Comparison of ENCODE assay signal across 8 cellular contexts in genomic region chr4:109815151-109816081, GRCh38. TPM values are rescaled to one million over a fixed set of nuclear protein-coding genes. Genes with fewer than 3 reads are reported as not detected.
DNase-seq lines count a peak whose midpoint lies in the region; ATAC-seq and TF ChIP-seq lines count a peak whose summit lies in the region.

Gene GAR1, plus strand, starts transcription at chr4:109815762. Its CDS starts 403 bp downstream, at chr4:109816165.

- peak; percentile 92 for ATAC-seq in DND-41 (ENCODE audit: insufficient read depth, low read depth)
- peak; percentile 95 for ATAC-seq in naive thymus-derived CD4-positive, alpha-beta T cell
- peak; percentile 97 to 99 for ATAC-seq in stimulated activated naive B cell treated with anti-CD40 and anti-IgM and Interleukin-4, amounts not matched to agents 10 μg/mL and 1 μg/mL and 100 μg/mL, for 72 hours (replicated peaks)

- peaks cover 52% of the 10 kb centered on the region for H3K4me1 Mint-ChIP-seq in activated T-helper 1 cell treated with anti-CD3 and anti-CD28 coated beads, Interleukin-12 subunit alpha, Interleukin-12 subunit beta, Interleukin-2, Interleukin-4 antibody, amounts not matched to agents 30 ng/mL and 10 ng/mL and 1 ng/mL, durations not matched to agents 14 hours and 24 hours and 36 hours (ENCODE audit: low read depth)
- peaks cover 28 to 54% (median 49%) of the 10 kb centered on the region in 7 donors for H3K4me1 Mint-ChIP-seq in naive thymus-derived CD4-positive, alpha-beta T cell
- H3K4me1 Mint-ChIP-seq in stimulated activated naive B cell treated with anti-CD40 and anti-IgM and Interleukin-4, amounts not matched to agents 10 μg/mL and 1 μg/mL and 100 μg/mL, for 72 hours: peaks cover 26 to 40% of the 10 kb centered on the region in 2 donors

- no peaks in the 10 kb centered on the region for H3K9me3 ChIP-seq in DND-41 (ENCODE audit: insufficient read depth, low read length, severe bottlenecking)
- no peaks in the 10 kb centered on the region for H3K9me3 ChIP-seq in GM23248 (ENCODE audit: low read depth)
- no peaks in the 10 kb centered on the region for H3K9me3 ChIP-seq in fibroblast of lung (ENCODE audit: control insufficient read depth, insufficient read depth, low read depth, low read length)
- no peaks in the 10 kb centered on the region for H3K9me3 ChIP-seq in naive thymus-derived CD4-positive, alpha-beta T cell (ENCODE audit: control insufficient read depth in 2 of 3, low read length in 3 of 3)

- DNase-seq in DND-41 (peak; percentile 92), GM23248 (peak; percentile 97), Kasumi-1 (lab: John Stamatoyannopoulos, UW) (peak; percentile 96 to 97), RPMI7951 (ENCODE audit: low read depth) (peak; percentile 89), fibroblast of lung (ENCODE audit: low read depth in 2 of 2) (peak; percentile 93 to 96)
- peak; percentile 88 for DNase-seq in activated T-helper 1 cell treated with anti-CD3 and anti-CD28 coated beads, Interleukin-12 subunit alpha, Interleukin-12 subunit beta, Interleukin-2, Interleukin-4 antibody, amounts not matched to agents 30 ng/mL and 10 ng/mL and 1 ng/mL, durations not matched to agents 14 hours and 24 hours and 36 hours (ENCODE audit: low spot score)
- DNase-seq in naive thymus-derived CD4-positive, alpha-beta T cell: peak; percentile 55 to 89 (median 86)
- DNase-seq in stimulated activated naive B cell treated with anti-CD40 and anti-IgM and Interleukin-4, amounts not matched to agents 10 μg/mL and 1 μg/mL and 100 μg/mL, for 72 hours: peak; percentile 85

- H3K9ac ChIP-seq in DND-41 (ENCODE audit: low read depth, low read length) (peak within 1 kb of the TSS; percentile 67), GM23248 (peak within 1 kb of the TSS; percentile 97), fibroblast of lung (ENCODE audit: insufficient read depth, low read length) (peak within 1 kb of the TSS; percentile 85)

- H3K27ac ChIP-seq in DND-41 (ENCODE audit: low read length): peak within 1 kb of the TSS; percentile 86
- peak within 1 kb of the TSS; percentile 90 for H3K27ac ChIP-seq in GM23248
- peak within 1 kb of the TSS; percentile 96 for H3K27ac ChIP-seq in fibroblast of lung (ENCODE audit: insufficient read depth, low read length)
- H3K27ac ChIP-seq in naive thymus-derived CD4-positive, alpha-beta T cell (ENCODE audit: low read depth, low read length): peak within 1 kb of the TSS; percentile 95

- intact Hi-C loops in activated T-helper 1 cell treated with anti-CD3 and anti-CD28 coated beads, Interleukin-12 subunit alpha, Interleukin-12 subunit beta, Interleukin-2, Interleukin-4 antibody, amounts not matched to agents 30 ng/mL and 10 ng/mL and 1 ng/mL, durations not matched to agents 14 hours and 24 hours and 36 hours (cut with micrococcal nuclease): loop anchor here (1.0 to 10.0 kb wide), 14 partner anchors 63 to 1823 kb away; partner anchors contain the start of genes CASP6, OSTC, PLA2G12A and RPL34
- intact Hi-C loops in naive thymus-derived CD4-positive, alpha-beta T cell (cut with micrococcal nuclease): loop anchor here (1.0 to 10.0 kb wide), 18 partner anchors 11 to 1885 kb away; partner anchors contain the start of genes CASP6 (in 2 of the 2), PLA2G12A (in 2 of the 2), RPL34 (in 2 of the 2) and SEC24B (in 2 of the 2)

- H3K79me2 ChIP-seq in DND-41 (ENCODE audit: insufficient read depth, low read length) (peaks cover 41% of the 10 kb centered on the region), GM23248 (ENCODE audit: insufficient read depth) (peaks cover 50% of the 10 kb centered on the region), fibroblast of lung (ENCODE audit: control insufficient read depth, insufficient read depth, low read length) (peaks cover 23% of the 10 kb centered on the region)

- H3K36me3 Mint-ChIP-seq in activated T-helper 1 cell treated with anti-CD3 and anti-CD28 coated beads, Interleukin-12 subunit alpha, Interleukin-12 subunit beta, Interleukin-2, Interleukin-4 antibody, amounts not matched to agents 30 ng/mL and 10 ng/mL and 1 ng/mL, durations not matched to agents 14 hours and 24 hours and 36 hours (ENCODE audit: low read depth): peaks cover 39% of the 10 kb centered on the region
- peaks cover 0 to 28% (median 18%) of the 10 kb centered on the region in 5 donors for H3K36me3 Mint-ChIP-seq in naive thymus-derived CD4-positive, alpha-beta T cell
- peaks cover 26 to 39% of the 10 kb centered on the region in 2 donors for H3K36me3 Mint-ChIP-seq in stimulated activated naive B cell treated with anti-CD40 and anti-IgM and Interleukin-4, amounts not matched to agents 10 μg/mL and 1 μg/mL and 100 μg/mL, for 72 hours

- WGBS in GM23248 (ENCODE audit: low coverage in 1 of 2, low lambda C conversion rate in 2 of 2, missing lambda C conversion rate in 2 of 2), 2 experiments: 0 to 2% methylated on average over 53 of the region's 53 CpGs

- H3K9me2 ChIP-seq in GM23248 (ENCODE audit: insufficient read depth): no peaks in the 10 kb centered on the region

- H2AFZ ChIP-seq in DND-41 (ENCODE audit: low read depth, low read length) (peak within 1 kb of the TSS; percentile 92), GM23248 (peak within 1 kb of the TSS; percentile 96), fibroblast of lung (ENCODE audit: low read length) (peak within 1 kb of the TSS; percentile 99)

- TF ChIP-seq CTCF in DND-41 (IDR thresholded peaks at IDR 0.05; ENCODE audit: borderline replicate concordance, extremely low read depth, low read length, poor library complexity, severe bottlenecking) (no peak), fibroblast of lung (conservative IDR thresholded peaks at IDR 0.05 in 1 of 2, IDR thresholded peaks at IDR 0.05 in 1 of 2; ENCODE audit: low read depth in 1 of 2, low read length in 2 of 2) (no peak)

- H3K36me3 ChIP-seq in DND-41 (ENCODE audit: insufficient read depth, low read length): peaks cover 36% of the 10 kb centered on the region
- H3K36me3 ChIP-seq in GM23248 (ENCODE audit: low read depth): peaks cover 15% of the 10 kb centered on the region
- H3K36me3 ChIP-seq in fibroblast of lung (ENCODE audit: control insufficient read depth, insufficient read depth, low read length): no peaks in the 10 kb centered on the region
- H3K36me3 ChIP-seq in naive thymus-derived CD4-positive, alpha-beta T cell (ENCODE audit: control insufficient read depth in 2 of 3, insufficient read depth in 3 of 3, low read length in 3 of 3): peaks cover 0 to 7% (median 0%) of the 10 kb centered on the region in 3 experiments

- POLR2A ChIA-PET in naive thymus-derived CD4-positive, alpha-beta T cell (lab: Charles Lee): interaction anchor here (0.6 to 2.5 kb wide), 3 partner anchors 131 to 381 kb away, joined by 3 to 11 read pairs (median 3); partner anchors contain the start of gene MCUB

- peak within 1 kb of the TSS; percentile 59 to 81 for H3K4me3 ChIP-seq in DND-41 (ENCODE audit: low read depth in 1 of 2, low read length in 2 of 2)
- H3K4me3 ChIP-seq in GM23248: peak within 1 kb of the TSS; percentile 99
- H3K4me3 ChIP-seq in fibroblast of lung (replicated peaks in 1 of 4; ENCODE audit: control extremely low read depth in 1 of 4, insufficient read depth in 1 of 4, low read depth in 3 of 4, low read length in 4 of 4): peak within 1 kb of the TSS; percentile 88 to 100 (median 96)
- peak within 1 kb of the TSS; percentile 88 for H3K4me3 ChIP-seq in naive thymus-derived CD4-positive, alpha-beta T cell (ENCODE audit: low read length)

- H3K4me1 ChIP-seq in DND-41 (ENCODE audit: insufficient read depth, low read length) (peaks cover 32% of the 10 kb centered on the region), GM23248 (ENCODE audit: insufficient read depth) (peaks cover 16% of the 10 kb centered on the region), fibroblast of lung (ENCODE audit: control insufficient read depth, extremely low read depth, insufficient read depth, low read length) (peaks cover 2% of the 10 kb centered on the region)
- H3K4me1 ChIP-seq in naive thymus-derived CD4-positive, alpha-beta T cell (ENCODE audit: control insufficient read depth in 2 of 2, insufficient read depth in 2 of 2, low read length in 2 of 2): peaks cover 15% of the 10 kb centered on the region in 2 donors

- peak within 1 kb of the TSS; percentile 98 for H3K4me3 Mint-ChIP-seq in activated T-helper 1 cell treated with anti-CD3 and anti-CD28 coated beads, Interleukin-12 subunit alpha, Interleukin-12 subunit beta, Interleukin-2, Interleukin-4 antibody, amounts not matched to agents 30 ng/mL and 10 ng/mL and 1 ng/mL, durations not matched to agents 14 hours and 24 hours and 36 hours
- H3K4me3 Mint-ChIP-seq in naive thymus-derived CD4-positive, alpha-beta T cell: peak within 1 kb of the TSS; percentile 93 to 99 (median 98)
- H3K4me3 Mint-ChIP-seq in stimulated activated naive B cell treated with anti-CD40 and anti-IgM and Interleukin-4, amounts not matched to agents 10 μg/mL and 1 μg/mL and 100 μg/mL, for 72 hours: peak within 1 kb of the TSS; percentile 96

- H3K4me2 ChIP-seq in DND-41 (ENCODE audit: insufficient read depth, low read length) (peak within 1 kb of the TSS; percentile 76), GM23248 (ENCODE audit: unreplicated experiment) (peak within 1 kb of the TSS; percentile 95), fibroblast of lung (ENCODE audit: extremely low read depth, insufficient read depth, low read length) (peak within 1 kb of the TSS; percentile 88)

- in situ Hi-C loops in GM23248 (cut with MboI): loop anchor here (10.0 to 25.0 kb wide), 2 partner anchors 391 to 978 kb away; no protein-coding TSS in a partner anchor

- no peaks in the 10 kb centered on the region for H3K27me3 ChIP-seq in DND-41 (ENCODE audit: insufficient read depth, low read length, poor library complexity)
- H3K27me3 ChIP-seq in GM23248 (replicated peaks; ENCODE audit: insufficient read depth): no peaks in the 10 kb centered on the region
- no peaks in the 10 kb centered on the region for H3K27me3 ChIP-seq in fibroblast of lung (ENCODE audit: control insufficient read depth, insufficient read depth, low read length)
- no peaks in the 10 kb centered on the region for H3K27me3 ChIP-seq in naive thymus-derived CD4-positive, alpha-beta T cell (ENCODE audit: control insufficient read depth in 2 of 2, insufficient read depth in 2 of 2, low read length in 2 of 2)

- H3K27ac Mint-ChIP-seq in activated T-helper 1 cell treated with anti-CD3 and anti-CD28 coated beads, Interleukin-12 subunit alpha, Interleukin-12 subunit beta, Interleukin-2, Interleukin-4 antibody, amounts not matched to agents 30 ng/mL and 10 ng/mL and 1 ng/mL, durations not matched to agents 14 hours and 24 hours and 36 hours: peak within 1 kb of the TSS; percentile 96
- peak within 1 kb of the TSS; percentile 96 to 99 (median 98) for H3K27ac Mint-ChIP-seq in naive thymus-derived CD4-positive, alpha-beta T cell
- H3K27ac Mint-ChIP-seq in stimulated activated naive B cell treated with anti-CD40 and anti-IgM and Interleukin-4, amounts not matched to agents 10 μg/mL and 1 μg/mL and 100 μg/mL, for 72 hours: peak within 1 kb of the TSS; percentile 98

- H3K9me3 Mint-ChIP-seq in activated T-helper 1 cell treated with anti-CD3 and anti-CD28 coated beads, Interleukin-12 subunit alpha, Interleukin-12 subunit beta, Interleukin-2, Interleukin-4 antibody, amounts not matched to agents 30 ng/mL and 10 ng/mL and 1 ng/mL, durations not matched to agents 14 hours and 24 hours and 36 hours: no peaks in the 10 kb centered on the region
- no peaks in the 10 kb centered on the region for H3K9me3 Mint-ChIP-seq in naive thymus-derived CD4-positive, alpha-beta T cell
- H3K9me3 Mint-ChIP-seq in stimulated activated naive B cell treated with anti-CD40 and anti-IgM and Interleukin-4, amounts not matched to agents 10 μg/mL and 1 μg/mL and 100 μg/mL, for 72 hours: no peaks in the 10 kb centered on the region

- H3F3A ChIP-seq in GM23248 (ENCODE audit: insufficient read depth): no peaks in the 10 kb centered on the region

- CTCF ChIA-PET in naive thymus-derived CD4-positive, alpha-beta T cell (lab: Charles Lee): interaction anchor here (1.1 kb wide), 1 partner anchor 12 kb away, joined by 4 read pairs; the partner anchor contains the start of gene RRH

- H3K27me3 Mint-ChIP-seq in activated T-helper 1 cell treated with anti-CD3 and anti-CD28 coated beads, Interleukin-12 subunit alpha, Interleukin-12 subunit beta, Interleukin-2, Interleukin-4 antibody, amounts not matched to agents 30 ng/mL and 10 ng/mL and 1 ng/mL, durations not matched to agents 14 hours and 24 hours and 36 hours (ENCODE audit: insufficient read depth): no peaks in the 10 kb centered on the region
- no peaks in the 10 kb centered on the region for H3K27me3 Mint-ChIP-seq in naive thymus-derived CD4-positive, alpha-beta T cell
- peaks cover 0 to 4% of the 10 kb centered on the region in 2 donors for H3K27me3 Mint-ChIP-seq in stimulated activated naive B cell treated with anti-CD40 and anti-IgM and Interleukin-4, amounts not matched to agents 10 μg/mL and 1 μg/mL and 100 μg/mL, for 72 hours

- H4K20me1 ChIP-seq in DND-41 (ENCODE audit: insufficient read depth, low read length) (no peaks in the 10 kb centered on the region; the same call in 1 of the 2 replicates), GM23248 (ENCODE audit: insufficient read depth) (no peaks in the 10 kb centered on the region), fibroblast of lung (ENCODE audit: control insufficient read depth, extremely low read depth, insufficient read depth, low read length) (no peaks in the 10 kb centered on the region)

RNA-seq across cellular contexts. Expression of gene GAR1, which starts in this region (rescaled TPM):
- total RNA-seq in GM23248 (2014; rRNA removed; shearing (Covaris generic)): 5.9 and 8.5 TPM in 2 replicates
- polyA plus RNA-seq in GM23248 (2016; fragmentation: Nextera tagmentation; extraction: Ambion mirVana) (42.3 and 42.7 TPM in 2 replicates), fibroblast of lung (20.3 and 22.0 TPM in 2 replicates)
- 6.7 and 7.8 TPM in 2 replicates for total RNA-seq in RPMI7951 (2014; rRNA removed; shearing (Covaris generic))
- 53.2 and 61.3 TPM in 2 replicates for total RNA-seq in activated T-helper 1 cell treated with anti-CD3 and anti-CD28 coated beads, Interleukin-12 subunit alpha, Interleukin-12 subunit beta, Interleukin-2, Interleukin-4 antibody, amounts not matched to agents 30 ng/mL and 10 ng/mL and 1 ng/mL, durations not matched to agents 14 hours and 24 hours and 36 hours
- 2.5 and 2.6 TPM in 2 replicates for total RNA-seq in fibroblast of lung
- polyA plus RNA-seq in fibroblast of lung (2012): 37.0 and 46.3 TPM in 2 replicates
- polyA minus RNA-seq in fibroblast of lung (ENCODE audit: low replicate concordance): 0.30 and 0.51 TPM in 2 replicates
- total RNA-seq in naive thymus-derived CD4-positive, alpha-beta T cell: 10 to 100 TPM in 4 of 5 experiments, 1 to 10 TPM in 1; 9.5 to 24.8 (median 10.3) TPM
- polyA plus RNA-seq in naive thymus-derived CD4-positive, alpha-beta T cell: 10 to 100 TPM; 16.4 to 18.6 TPM

Comparison
In these comparisons a context has a peak if more than half of its experiments do, and no peak if none do; other contexts are left out.
1. Peak in every context shown above with its lines: DNase-seq, ATAC-seq, H3K4me3 ChIP-seq and H3K27ac ChIP-seq.